In genomic region chr2:133886735-133887675, GRCh38 we compare ENCODE assay signal across 8 cellular contexts.
A peak's percentile ranks its signal among the peaks of the same experiment; 100 is the strongest.
DNase-seq lines count a peak whose midpoint lies in the region; ATAC-seq, FAIRE-seq and TF ChIP-seq lines count a peak whose summit lies in the region.

No MANE protein-coding gene starts in this region.

- no TSS peak for BruUV-seq in Panc1 (replicated peaks; lab: Mats Ljungman, UMichigan)

- intact Hi-C loops in Panc1 (cut with micrococcal nuclease; ENCODE audit: unreplicated experiment) (loop anchor here (2.0 to 10.0 kb wide), 3 partner anchors 232 to 528 kb away; no protein-coding TSS in a partner anchor), pancreas (cut with DNase I) (no loop called here)

- ATAC-seq in GM21367 (IDR thresholded peaks at IDR 0.05; ENCODE audit: unreplicated experiment) (peak; percentile 75), Panc1 (peak; percentile 93), pancreas (peak; percentile 85 to 99 (median 94)), GM18873 (IDR thresholded peaks at IDR 0.05; ENCODE audit: low FRiP score, unreplicated experiment) (no peak)

- POLR2A ChIA-PET in Panc1 (lab: Charles Lee), result interaction anchor here (0.7 kb wide), 1 partner anchor 8 kb away, joined by 3 read pairs; no protein-coding TSS in a partner anchor

- CTCF ChIA-PET in Panc1 (lab: Charles Lee), result interaction anchor here (1.0 to 1.2 kb wide), 2 partner anchors 525 to 564 kb away, joined by 3 to 4 read pairs; no protein-coding TSS in a partner anchor

- FAIRE-seq in pancreas (lab: Jason Lieb, UNC), result no peak

- H3K36me3 ChIP-seq in Panc1 (ENCODE audit: control insufficient read depth, insufficient read depth, low read length) (no peaks in the 10 kb centered on the region), pancreas (no peaks in the 10 kb centered on the region)

- 32 to 37% methylated on average over 19 of the region's 19 CpGs for WGBS in pancreas, 2 donors

- H3K4me1 ChIP-seq in Panc1 (ENCODE audit: control insufficient read depth, insufficient read depth, low read length) (no peaks in the 10 kb centered on the region), pancreas (no peaks in the 10 kb centered on the region)

- H3K9me3 ChIP-seq in Panc1 (ENCODE audit: control insufficient read depth, insufficient read depth, low read depth, low read length), result no peaks in the 10 kb centered on the region
- no peaks in the 10 kb centered on the region for H3K9me3 ChIP-seq in pancreas

- in situ Hi-C loops in Panc1 (cut with HindIII; ENCODE audit: low pct_unique_long_range_greater_than_20kb, low sequenced_read_pairs), result no loop called here

- TF ChIP-seq CTCF in Panc1 (IDR thresholded peaks at IDR 0.05) (peak; percentile 79), pancreas (IDR thresholded peaks at IDR 0.05) (peak; percentile 25 to 51 (median 42))

- DNase-seq in COLO829 (ENCODE audit: low spot score) (peak; percentile 88), KG1 (lab: John Stamatoyannopoulos, UW) (peak; percentile 20), Panc1 (ENCODE audit: low read depth, low spot score) (peak; percentile 20), germinal center (ENCODE audit: low spot score) (peak; percentile 68), pancreas (peak; percentile 49 to 76 (median 69))
- peak; percentile 25 for DNase-seq in activated T-helper 9 cell treated with anti-CD3 and anti-CD28 coated beads, Interleukin-2, amount 50 U/mL, for 16 hours (ENCODE audit: low read depth)

- H3K4me3 ChIP-seq in Panc1 (ENCODE audit: low read depth in 2 of 2, low read length in 2 of 2) (no peak overlapping the region), pancreas (no peak overlapping the region)

- H3K27ac ChIP-seq in Panc1 (ENCODE audit: low read length), result no peak overlapping the region
- no peak overlapping the region for H3K27ac ChIP-seq in pancreas

- H3K27me3 ChIP-seq in Panc1 (ENCODE audit: control insufficient read depth, insufficient read depth, low read length), result no peaks in the 10 kb centered on the region; the same call in 1 of the 2 replicates
- H3K27me3 ChIP-seq in pancreas, result no peaks in the 10 kb centered on the region

Comparison
In these comparisons a context has a peak if more than half of its experiments do, and no peak if none do; other contexts are left out.
1. DNase-seq: peak in every context shown above with its lines; median percentile 88 in COLO829; 69 in pancreas; 68 in germinal center; 25 in activated T-helper 9 cell treated with anti-CD3 and anti-CD28 coated beads, Interleukin-2, amount 50 U/mL, for 16 hours; 20 in KG1; 20 in Panc1.